ENCODE assay signal across 16 cellular contexts in genomic region chr20:24208652-24209051, GRCh38.
DNase-seq lines count a peak whose midpoint lies in the region; ATAC-seq and TF ChIP-seq lines count a peak whose summit lies in the region.
"Had no signal": no experiment of that assay in that cellular context is flagged by ENCODE, and none has a peak within 500 bp of the region (broad histone marks: within the 10 kb centered on the region; RNA-seq: fewer than 3 reads in every experiment).

No MANE protein-coding gene starts in this region.

- ATAC-seq in HG02642 (IDR thresholded peaks at IDR 0.05; ENCODE audit: poor library complexity, unreplicated experiment): no peak
- no peak for ATAC-seq in HG02763 (IDR thresholded peaks at IDR 0.05; ENCODE audit: unreplicated experiment)
- ATAC-seq: activated T-helper 17 cell treated with anti-CD3 and anti-CD28 coated beads, Interleukin-2, amount 50 U/mL, for 72 hours had no signal

- DNase-seq in DMS 273 (lab: John Stamatoyannopoulos, UW; ENCODE audit: unreplicated experiment): peak; percentile 56
- DNase-seq in DMS 273 treated with DMSO at 0.1 percent for 48 hours (lab: John Stamatoyannopoulos, UW): no peak
- peak; percentile 15 to 44 for DNase-seq in Kasumi-1 (lab: John Stamatoyannopoulos, UW)
- DNase-seq in SW480 (ENCODE audit: low spot score): peak; percentile 22
- DNase-seq in pons (ENCODE audit: low spot score): no peak
- DNase-seq: activated CD4-positive, alpha-beta T cell treated with anti-CD3 and anti-CD28 coated beads, Interleukin-2, amount 50 U/mL, for 4 hours; dorsolateral prefrontal cortex; mesenchymal stem cell; NCI-H2107; occipital lobe; stimulated activated CD4-positive, alpha-beta T cell treated with anti-CD3 and anti-CD28 coated beads, Interleukin-12 subunit alpha, Interleukin-12 subunit beta, amount 100 ng/mL, for 4 hours; T-helper 9 cell had no signal

- no peaks in the 10 kb centered on the region for H3K9me3 Mint-ChIP-seq in nephron

- no peak overlapping the region for H3K4me3 Mint-ChIP-seq in nephron
- H3K4me3 Mint-ChIP-seq: activated T-helper 17 cell treated with anti-CD3 and anti-CD28 coated beads, Interleukin-2, amount 50 U/mL, for 72 hours had no signal

- peaks cover 12% of the 10 kb centered on the region for H3K27me3 Mint-ChIP-seq in nephron (ENCODE audit: low read depth)

- TF ChIP-seq CTCF in nephron (IDR thresholded peaks at IDR 0.05; ENCODE audit: unreplicated experiment in 3 of 3): peak in 2 of 3 experiments; percentile 19 to 33

- peaks cover 12% of the 10 kb centered on the region for H3K4me1 Mint-ChIP-seq in nephron
- H3K4me1 Mint-ChIP-seq: activated T-helper 17 cell treated with anti-CD3 and anti-CD28 coated beads, Interleukin-2, amount 50 U/mL, for 72 hours had no signal

- H3K36me3 Mint-ChIP-seq in nephron (ENCODE audit: low read depth): no peaks in the 10 kb centered on the region

- H3K27ac Mint-ChIP-seq in nephron: peak overlapping the region in 2 of 3 experiments; percentile 4 to 18
- H3K27ac Mint-ChIP-seq: activated T-helper 17 cell treated with anti-CD3 and anti-CD28 coated beads, Interleukin-2, amount 50 U/mL, for 72 hours had no signal

Comparison
In these comparisons a context has a peak if more than half of its experiments do, and no peak if none do; other contexts are left out.
1. DNase-seq: peak in DMS 273 (single experiment), Kasumi-1 (2 of 2) and SW480 (single experiment); none in DMS 273 treated with DMSO at 0.1 percent for 48 hours (single experiment) and pons (single experiment).